In the genomic region with DNA sequence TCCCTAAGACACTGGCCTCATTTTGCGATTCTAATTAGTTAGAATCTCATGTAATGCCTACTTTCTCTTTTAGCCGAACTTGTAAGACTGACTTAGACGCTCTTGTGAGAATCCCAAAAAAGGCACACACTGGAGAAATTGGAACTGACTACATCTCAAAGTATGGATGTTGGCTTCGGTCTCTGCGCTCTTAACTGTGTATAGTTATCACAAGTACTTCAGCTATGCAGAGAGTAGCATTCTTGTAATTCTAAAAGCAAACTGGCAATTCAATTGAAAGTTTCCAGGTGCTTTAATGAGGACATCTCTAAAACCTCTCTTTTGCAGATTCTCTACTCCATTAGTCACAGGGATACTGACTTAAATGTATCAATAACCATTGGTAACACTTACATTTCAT, we compare ENCODE assay signal across 25 cellular contexts.
"Had no signal": no experiment of that assay in that cellular context is flagged by ENCODE, and none has a peak within 500 bp of the region (broad histone marks: within the 10 kb centered on the region; RNA-seq: fewer than 3 reads in every experiment).

No MANE protein-coding gene starts in this region.

- ATAC-seq: activated naive CD4-positive, alpha-beta T cell treated with anti-CD3 and anti-CD28 coated beads, Interleukin-2, amount 50 U/mL, for 72 hours; activated naive CD8-positive, alpha-beta T cell treated with anti-CD3 and anti-CD28 coated beads, Interleukin-2, amount 50 U/mL, for 24 hours; activated T-cell treated with anti-CD3 and anti-CD28 coated beads, Interleukin-2, amount 50 U/mL, for 4 hours; T-helper 17 cell had no signal

- H3K27me3 Mint-ChIP-seq: activated B cell treated with CpG ODN at 0.5 μM for 24 hours; activated CD4-positive, alpha-beta T cell treated with anti-CD3 and anti-CD28 coated beads, Interleukin-2, amount 10 ng/mL, durations not matched to agents 24 days and 14 days; activated naive CD8-positive, alpha-beta T cell treated with anti-CD3 and anti-CD28 coated beads, Interleukin-2, amount 50 U/mL, for 24 hours; T-helper 17 cell had no signal

- H3K27ac ChIP-seq: brain microvascular endothelial cell, cardiac muscle cell had no signal

- H3K4me1 Mint-ChIP-seq: activated B cell treated with CpG ODN at 0.5 μM for 24 hours; activated CD4-positive, alpha-beta T cell treated with anti-CD3 and anti-CD28 coated beads, Interleukin-2, amount 10 ng/mL, durations not matched to agents 24 days and 14 days; activated naive CD8-positive, alpha-beta T cell treated with anti-CD3 and anti-CD28 coated beads, Interleukin-2, amount 50 U/mL, for 24 hours; T-helper 17 cell had no signal

- H3K27me3 ChIP-seq: brain microvascular endothelial cell, cardiac muscle cell, MG63 had no signal

- H3K4me3 Mint-ChIP-seq: activated B cell treated with CpG ODN at 0.5 μM for 24 hours; activated CD4-positive, alpha-beta T cell treated with anti-CD3 and anti-CD28 coated beads, Interleukin-2, amount 10 ng/mL, durations not matched to agents 24 days and 14 days; activated naive CD8-positive, alpha-beta T cell treated with anti-CD3 and anti-CD28 coated beads, Interleukin-2, amount 50 U/mL, for 24 hours; activated T-cell treated with anti-CD3 and anti-CD28 coated beads, Interleukin-2, amount 50 U/mL, for 4 hours; T-helper 17 cell had no signal

- H3K36me3 Mint-ChIP-seq: activated naive CD4-positive, alpha-beta T cell treated with anti-CD3 and anti-CD28 coated beads, Interleukin-2, amount 50 U/mL, for 72 hours had no signal

- H3K9me3 ChIP-seq: MG63 had no signal

- H3K9me3 Mint-ChIP-seq: activated B cell treated with CpG ODN at 0.5 μM for 24 hours; activated CD4-positive, alpha-beta T cell treated with anti-CD3 and anti-CD28 coated beads, Interleukin-2, amount 10 ng/mL, durations not matched to agents 24 days and 14 days; activated naive CD4-positive, alpha-beta T cell treated with anti-CD3 and anti-CD28 coated beads, Interleukin-2, amount 50 U/mL, for 72 hours; activated T-cell treated with anti-CD3 and anti-CD28 coated beads, Interleukin-2, amount 50 U/mL, for 4 hours had no signal

- DNase-seq: activated B cell treated with CpG ODN at 0.5 μM for 24 hours; activated CD4-positive, alpha-beta T cell treated with anti-CD3 and anti-CD28 coated beads for 1 hour; activated CD4-positive, alpha-beta T cell treated with anti-CD3 and anti-CD28 coated beads, Interleukin-2, amount 10 ng/mL, durations not matched to agents 24 days and 14 days; activated CD4-positive, alpha-beta T cell treated with anti-CD3 and anti-CD28 coated beads, Interleukin-2, amount 50 U/mL, for 48 hours; activated effector memory CD4-positive, alpha-beta T cell treated with anti-CD3 and anti-CD28 coated beads, Interleukin-2, amount 50 U/mL, for 16 hours; activated naive CD4-positive, alpha-beta T cell treated with Interleukin-2 at 50 U/mL for 16 hours; activated naive CD8-positive, alpha-beta T cell treated with anti-CD3 and anti-CD28 coated beads, Interleukin-2, amount 50 U/mL, for 24 hours; activated T-cell treated with anti-CD3 and anti-CD28 coated beads, Interleukin-2, amount 50 U/mL, for 4 hours; brain microvascular endothelial cell; MG63; MV-4-11; NCI-H1092 treated with DMSO at 0.1 percent for 48 hours; NCI-H1417 treated with DMSO at 0.1 percent for 48 hours; NCI-H1694; NCI-H2029; NCI-H2107; NCI-H2171 treated with DMSO at 0.1 percent for 48 hours; NCI-H226; NCI-H526; SIG-M5; T-helper 17 cell; T-helper 9 cell had no signal

- H3K36me3 ChIP-seq: brain microvascular endothelial cell, cardiac muscle cell, MG63 had no signal

- H3K27ac Mint-ChIP-seq: activated B cell treated with CpG ODN at 0.5 μM for 24 hours; activated CD4-positive, alpha-beta T cell treated with anti-CD3 and anti-CD28 coated beads, Interleukin-2, amount 10 ng/mL, durations not matched to agents 24 days and 14 days; activated naive CD4-positive, alpha-beta T cell treated with anti-CD3 and anti-CD28 coated beads, Interleukin-2, amount 50 U/mL, for 72 hours; activated naive CD8-positive, alpha-beta T cell treated with anti-CD3 and anti-CD28 coated beads, Interleukin-2, amount 50 U/mL, for 24 hours; T-helper 17 cell had no signal

- H3K4me3 ChIP-seq: cardiac muscle cell, MG63 had no signal

- FAIRE-seq: astrocyte had no signal
